ENCODE assay signal across 8 cellular contexts in genomic region chr14:104078031-104078455, GRCh38. TPM values are rescaled to one million over a fixed set of nuclear protein-coding genes. Genes with fewer than 3 reads are reported as not detected.
A peak's percentile ranks its signal among the peaks of the same experiment; 100 is the strongest.
DNase-seq lines count a peak whose midpoint lies in the region; ATAC-seq, FAIRE-seq and TF ChIP-seq lines count a peak whose summit lies in the region.

No MANE protein-coding gene starts in this region.

- peak; percentile 77 to 85 (median 81) for DNase-seq in CD4-positive, alpha-beta T cell
- DNase-seq in HT1080 (ENCODE audit: low read depth) (peak; percentile 82), NOMO-1 treated with DMSO at 0.1 percent for 48 hours (lab: John Stamatoyannopoulos, UW; ENCODE audit: unreplicated experiment) (peak; percentile 88), H1 (ENCODE audit: low read depth in 1 of 2, low spot score in 2 of 2) (peak; percentile 90 to 94), mesenteric fat pad (ENCODE audit: low spot score) (peak; percentile 89)
- peak; percentile 61 to 69 for DNase-seq in activated CD8-positive, alpha-beta memory T cell treated with anti-CD3 and anti-CD28 coated beads for 1 hour (ENCODE audit: extremely low read depth in 1 of 2, low read depth in 1 of 2)
- DNase-seq in stimulated activated CD8-positive, alpha-beta memory T cell treated with anti-CD3 and anti-CD28 coated beads, Interleukin-4, amount 100 ng/mL, for 1 hour (ENCODE audit: low read depth in 2 of 2, low spot score in 1 of 2) = peak; percentile 64 to 68

- no peak overlapping the region for H2BK20ac ChIP-seq in H1 (ENCODE audit: low read length)

- 10% methylated on average over 7 of the region's 7 CpGs; no CpG with 5 or more reads in 1 of the 2 experiments for WGBS in H1 (ENCODE audit: extremely low coverage in 1 of 2, insufficient coverage in 1 of 2, insufficient read length in 1 of 2, insufficient replicate concordance in 2 of 2, low coverage in 1 of 2, low lambda C conversion rate in 2 of 2, missing lambda C conversion rate in 1 of 2), 2 experiments

- H4K20me1 ChIP-seq in H1 (replicated peaks in 1 of 2; ENCODE audit: control insufficient read depth in 1 of 2, insufficient read depth in 2 of 2, low read length in 2 of 2) = no peaks in the 10 kb centered on the region

- TF ChIP-seq CTCF in CD4-positive, alpha-beta T cell (IDR thresholded peaks at IDR 0.05) = peak; percentile 100
- peak; percentile 99 to 100 (median 100) for TF ChIP-seq CTCF in H1 (IDR thresholded peaks at IDR 0.05; ENCODE audit: control extremely low read depth in 1 of 3, insufficient read depth in 1 of 3, low read depth in 1 of 3, low read length in 3 of 3)

- H3K27ac ChIP-seq in CD4-positive, alpha-beta T cell (ENCODE audit: low read depth, low read length) = no peak overlapping the region
- H3K27ac ChIP-seq in H1 (ENCODE audit: low read depth, low read length) = no peak overlapping the region

- H3K23ac ChIP-seq in H1 (ENCODE audit: insufficient read length) = no peak overlapping the region

- no peaks in the 10 kb centered on the region for H3K79me2 ChIP-seq in H1 (ENCODE audit: control insufficient read depth in 1 of 2, insufficient read depth in 2 of 2, low read length in 2 of 2)

- H3K4me3 ChIP-seq in H1 (ENCODE audit: extremely low read depth in 1 of 4, insufficient read depth in 2 of 4, low read depth in 3 of 4, low read length in 4 of 4) = no peak overlapping the region

- no peaks in the 10 kb centered on the region for H3K27me3 ChIP-seq in CD4-positive, alpha-beta T cell (ENCODE audit: control insufficient read depth, insufficient read depth, low read length)
- H3K27me3 ChIP-seq in H1 (replicated peaks in 1 of 4; ENCODE audit: control insufficient read depth in 3 of 4, extremely low read depth in 1 of 4, insufficient read depth in 3 of 4, low read length in 3 of 4) = no peaks in the 10 kb centered on the region

- H3K4me3 Mint-ChIP-seq in CD4-positive, alpha-beta T cell = peak overlapping the region; percentile 54

- no peak overlapping the region for H3K4me2 ChIP-seq in H1 (ENCODE audit: insufficient read depth in 1 of 2, low read depth in 2 of 2, low read length in 2 of 2)

- no peak overlapping the region; the same call in 1 of the 2 replicates for H3K18ac ChIP-seq in H1 (ENCODE audit: extremely low read depth, low read length)

- H3K9me3 ChIP-seq in CD4-positive, alpha-beta T cell (ENCODE audit: control insufficient read depth, low read length) = peaks cover 5% of the 10 kb centered on the region
- peaks cover 5 to 6% of the 10 kb centered on the region in 2 experiments for H3K9me3 ChIP-seq in H1 (ENCODE audit: insufficient read depth in 2 of 2, low read depth in 1 of 2, low read length in 1 of 2)

- H3K23me2 ChIP-seq in H1 (ENCODE audit: low read depth, low read length) = no peaks in the 10 kb centered on the region

- TF ChIP-seq POLR2A in H1 (IDR thresholded peaks at IDR 0.05; ENCODE audit: control extremely low read depth in 1 of 2, low read depth in 2 of 2, low read length in 2 of 2) = no peak

- peaks cover 8% of the 10 kb centered on the region for H3K27me3 Mint-ChIP-seq in CD4-positive, alpha-beta T cell

- POLR2A ChIA-PET in CD4-positive, alpha-beta T cell (lab: Charles Lee) = interaction anchor here (0.6 to 1.0 kb wide), 3 partner anchors 28 to 486 kb away, joined by 3 to 4 read pairs (median 3); no protein-coding TSS in a partner anchor
- POLR2A ChIA-PET in H1 (lab: Charles Lee; ENCODE audit: partially characterized antibody) = no interaction called here

- H3K36me3 Mint-ChIP-seq in CD4-positive, alpha-beta T cell (ENCODE audit: low read depth) = no peaks in the 10 kb centered on the region

- peaks cover 4% of the 10 kb centered on the region for H3K9me3 Mint-ChIP-seq in CD4-positive, alpha-beta T cell

- no peak overlapping the region for H4K91ac ChIP-seq in H1 (replicated peaks; ENCODE audit: insufficient read length, low read length)

- peak overlapping the region; percentile 82; the same call in 1 of the 2 replicates for H2AFZ ChIP-seq in H1 (ENCODE audit: low read length)

- no peak overlapping the region for H2BK120ac ChIP-seq in H1 (replicated peaks; ENCODE audit: low read depth, low read length)

- no peak overlapping the region for H3K4ac ChIP-seq in H1 (replicated peaks; ENCODE audit: insufficient read length, low read depth, low read length)

- no peak overlapping the region for H3K27ac Mint-ChIP-seq in CD4-positive, alpha-beta T cell

- ATAC-seq in CD4-positive, alpha-beta T cell (ENCODE audit: poor library complexity) = peak; percentile 99
- peak; percentile 84 for ATAC-seq in GM19467 (IDR thresholded peaks at IDR 0.05; ENCODE audit: unreplicated experiment)

- intact Hi-C loops in CD4-positive, alpha-beta T cell (cut with DNase I, micrococcal nuclease) = loop anchor here (1.0 to 10.0 kb wide), 6 partner anchors 59 to 1187 kb away; partner anchors contain the start of gene KIF26A (in 1 of the 2)

- no peak overlapping the region for H3K14ac ChIP-seq in H1 (ENCODE audit: insufficient read length)

- peak; percentile 94 to 97 for TF ChIP-seq RAD21 in H1 (IDR thresholded peaks at IDR 0.05 in 1 of 2, conservative IDR thresholded peaks at IDR 0.05 in 1 of 2; ENCODE audit: low read depth in 2 of 2, low read length in 2 of 2)

- peak in 1 of 2 experiments; percentile 28; a peak in 1 of 3 replicates for TF ChIP-seq EP300 in H1 (IDR thresholded peaks at IDR 0.05; ENCODE audit: borderline replicate concordance in 1 of 2, low read depth in 2 of 2, low read length in 2 of 2)

- no peak overlapping the region for H2BK15ac ChIP-seq in H1 (ENCODE audit: low read length)

- H3K56ac ChIP-seq in H1 (replicated peaks; ENCODE audit: insufficient read length, low read depth, low read length) = no peak overlapping the region

- peak; percentile 98 for FAIRE-seq in H1 (lab: Jason Lieb, UNC)

- no peak overlapping the region for H2BK12ac ChIP-seq in H1 (ENCODE audit: low read depth, low read length)

- H3K4me1 ChIP-seq in H1 (replicated peaks in 1 of 4; ENCODE audit: control insufficient read depth in 3 of 4, insufficient read depth in 4 of 4, low read length in 3 of 4) = no peaks in the 10 kb centered on the region

- no peaks in the 10 kb centered on the region for H3K36me3 ChIP-seq in H1 (ENCODE audit: control insufficient read depth in 2 of 4, insufficient read depth in 4 of 4, low read length in 3 of 4)

- CTCF ChIA-PET in CD4-positive, alpha-beta T cell (lab: Charles Lee) = interaction anchor here (0.6 to 1.5 kb wide), 17 partner anchors 9 to 486 kb away, joined by 3 to 19 read pairs (median 4); no protein-coding TSS in a partner anchor
- CTCF ChIA-PET in H1 (lab: Charles Lee; ENCODE audit: partially characterized antibody) = interaction anchor here (0.7 to 4.6 kb wide), 44 partner anchors 9 to 852 kb away, joined by 3 to 62 read pairs (median 4); no protein-coding TSS in a partner anchor

- peaks cover 20% of the 10 kb centered on the region for H3K4me1 Mint-ChIP-seq in CD4-positive, alpha-beta T cell (ENCODE audit: low read depth)

- H3K79me1 ChIP-seq in H1 (ENCODE audit: low read depth, low read length) = no peaks in the 10 kb centered on the region

- H3K9ac ChIP-seq in H1 (replicated peaks in 1 of 4; ENCODE audit: extremely low read depth in 1 of 4, low read depth in 3 of 4, low read length in 3 of 4) = no peak overlapping the region

- H2AK5ac ChIP-seq in H1 (ENCODE audit: low read depth, low read length) = no peak overlapping the region

- H4K8ac ChIP-seq in H1 (ENCODE audit: extremely low read depth, insufficient read depth, low read length) = no peak overlapping the region

- no peak overlapping the region for H4K5ac ChIP-seq in H1 (ENCODE audit: insufficient read length, low read depth, low read length)

- no peak overlapping the region for H2BK5ac ChIP-seq in H1 (ENCODE audit: low read depth, low read length)

TF ChIP-seq in H1, 55 proteins besides CTCF, POLR2A, EP300 and RAD21 (continues in another document):
- no peak for TF ChIP-seq RFX5 (IDR thresholded peaks at IDR 0.05; ENCODE audit: borderline replicate concordance, low read depth, low read length)
- no peak for TF ChIP-seq SRF (IDR thresholded peaks at IDR 0.05; ENCODE audit: low read depth, low read length)
- TF ChIP-seq SIN3A (conservative IDR thresholded peaks at IDR 0.05 in 1 of 2, IDR thresholded peaks at IDR 0.05 in 1 of 2; ENCODE audit: low read depth in 1 of 2, low read length in 2 of 2) = no peak
- TF ChIP-seq TAF1 (IDR thresholded peaks at IDR 0.05; ENCODE audit: low read depth, low read length) = 0 out of 2 replicates have a peak, but pooled peaks have one; percentile 17
- TF ChIP-seq MAX (IDR thresholded peaks at IDR 0.05) = peak; percentile 38; the same call in 1 of the 2 replicates
- no peak for TF ChIP-seq CTBP2 (IDR thresholded peaks at IDR 0.05; ENCODE audit: borderline replicate concordance, insufficient read depth, insufficient read length, low read length)
- TF ChIP-seq YY1 (IDR thresholded peaks at IDR 0.05; ENCODE audit: low read depth, low read length) = no peak
- peak; percentile 73; the same call in 1 of the 2 replicates for TF ChIP-seq CEBPB (IDR thresholded peaks at IDR 0.05; ENCODE audit: low read depth, low read length)
- TF ChIP-seq TEAD4 (IDR thresholded peaks at IDR 0.05; ENCODE audit: low read depth, low read length) = peak; percentile 19; the same call in 1 of the 2 replicates
- TF ChIP-seq JUND (IDR thresholded peaks at IDR 0.05; ENCODE audit: low read length) = peak; percentile 50; the same call in 1 of the 2 replicates
- TF ChIP-seq TAF7 (optimal IDR thresholded peaks at IDR 0.05; ENCODE audit: borderline replicate concordance, low read depth, low read length) = peak; percentile 10

RNA-seq across cellular contexts. Expression of gene ASPG, which starts 7.5 kb away (rescaled TPM):
- not detected for total RNA-seq in CD4-positive, alpha-beta T cell
- not detected in 2 replicates for total RNA-seq in HT1080 (2014; rRNA removed; shearing (Covaris generic))
- not detected in 2 replicates for polyA plus RNA-seq in HT1080 (2015; cell fraction: cytosol; rRNA removed)
- 0.05 and 0.07 TPM in 2 replicates for polyA plus RNA-seq in HT1080 (2015; cell fraction: nucleus; rRNA removed)
- 0.34 and 0.46 TPM in 2 replicates for total RNA-seq in H1 (2021; fragmentation: NEBNext Ultra II Directional; extraction: Animal tissue kit (Norgen Biotek cat#: 25700))
- polyA plus RNA-seq in H1 (2011; rRNA removed) = 0.59 and 0.89 TPM in 2 replicates
- 0.79 TPM for polyA plus RNA-seq in H1 (2011; cell fraction: cytosol; rRNA removed)
- 6.4 TPM for polyA plus RNA-seq in H1 (2011; cell fraction: nucleus; rRNA removed)
- 0.22 to 1.6 TPM (median 1.0 TPM) in 4 replicates for polyA plus RNA-seq in H1 (2012, experiment 1 of 2)
- 0.21 TPM for polyA plus RNA-seq in H1 (2012, experiment 2 of 2)
- polyA plus RNA-seq in H1 (2013, experiment 1 of 2) = 0.36 TPM
- 0.06 TPM for polyA plus RNA-seq in H1 (2013, experiment 2 of 2)
- polyA minus RNA-seq in H1 (2011; rRNA and poly(A)+ RNA removed) = 0.32 and 1.2 TPM in 2 replicates
- 1.3 TPM for polyA minus RNA-seq in H1 (2011; cell fraction: cytosol; rRNA and poly(A)+ RNA removed)
- 2.8 TPM for polyA minus RNA-seq in H1 (2011; cell fraction: nucleus; rRNA and poly(A)+ RNA removed)
- 1.1 TPM for total RNA-seq in mesenteric fat pad
